ENCODE assay signal across 11 cellular contexts in genomic region chr10:72292223-72292691, GRCh38. TPM values are rescaled to one million over a fixed set of nuclear protein-coding genes. Genes with fewer than 3 reads are reported as not detected.
DNase-seq lines count a peak whose midpoint lies in the region; ATAC-seq lines count a peak whose summit lies in the region.
"Had no signal": no experiment of that assay in that cellular context is flagged by ENCODE, and none has a peak within 500 bp of the region (broad histone marks: within the 10 kb centered on the region; RNA-seq: fewer than 3 reads in every experiment).

No MANE protein-coding gene starts in this region.

- H3K9me3 ChIP-seq in right cardiac atrium (ENCODE audit: control insufficient read depth, low read length) = no peaks in the 10 kb centered on the region

- H3K27me3 ChIP-seq in right cardiac atrium (ENCODE audit: control insufficient read depth, insufficient read depth) = no peaks in the 10 kb centered on the region

- no peak for ATAC-seq in right cardiac atrium
- no peak for ATAC-seq in left ventricle myocardium superior
- ATAC-seq in memory B cell (ENCODE audit: low read depth) = no peak
- no peak for ATAC-seq in HG03108 (IDR thresholded peaks at IDR 0.05; ENCODE audit: unreplicated experiment)
- ATAC-seq in HG03442 (IDR thresholded peaks at IDR 0.05; ENCODE audit: unreplicated experiment) = no peak

- intact Hi-C loops in right cardiac atrium (cut with DNase I) = no loop called here
- intact Hi-C loops in left ventricle myocardium superior (cut with micrococcal nuclease) = no loop called here

- H3K27me3 Mint-ChIP-seq in memory B cell = no peaks in the 10 kb centered on the region

- H3K9me3 Mint-ChIP-seq in memory B cell = no peaks in the 10 kb centered on the region

- H3K4me1 ChIP-seq in right cardiac atrium (ENCODE audit: control insufficient read depth, insufficient read depth, low read length) = no peaks in the 10 kb centered on the region

- H3K4me1 Mint-ChIP-seq in memory B cell = peaks cover 18% of the 10 kb centered on the region

- H3K36me3 Mint-ChIP-seq in memory B cell = no peaks in the 10 kb centered on the region

- peak overlapping the region; percentile 65 for H3K27ac Mint-ChIP-seq in memory B cell

- 77% methylated on average over 6 of the region's 6 CpGs for WGBS in right cardiac atrium

- no peak overlapping the region for H3K27ac ChIP-seq in right cardiac atrium (ENCODE audit: low read length)
- H3K27ac ChIP-seq: VCaP had no signal

- no peak overlapping the region for H3K4me3 ChIP-seq in right cardiac atrium (ENCODE audit: low read length)

- no peak overlapping the region for H3K4me3 Mint-ChIP-seq in memory B cell

- peak in 2 of 3 donors; percentile 9 to 16 for DNase-seq in right cardiac atrium
- no peak for DNase-seq in left ventricle myocardium superior
- DNase-seq in activated T-cell treated with anti-CD3 and anti-CD28 coated beads, Interleukin-2, amount 50 U/mL, for 48 hours = peak; percentile 76 to 83
- DNase-seq in memory B cell (ENCODE audit: low spot score in 2 of 2) = no peak
- DNase-seq in ureter (ENCODE audit: low spot score) = peak; percentile 82
- no peak for DNase-seq in HuH-7.5 (ENCODE audit: low spot score)
- DNase-seq: mesendoderm, NCI-H2081 treated with DMSO at 0.1 percent for 48 hours had no signal

RNA-seq across cellular contexts. Expression of gene DDIT4, which starts 18.5 kb away (rescaled TPM):
- total RNA-seq in right cardiac atrium (100 to 1,000 TPM in 1 of 4 donors, 10 to 100 TPM in 3; 33.0 to 113 (median 76.5) TPM), left ventricle myocardium superior (64.2 TPM), ureter (525 TPM)
- polyA plus RNA-seq in right cardiac atrium = 53.6 TPM

Comparison
In these comparisons a context has a peak if more than half of its experiments do, and no peak if none do; other contexts are left out.
1. DNase-seq: peak in right cardiac atrium (2 of 3), activated T-cell treated with anti-CD3 and anti-CD28 coated beads, Interleukin-2, amount 50 U/mL, for 48 hours (2 of 2) and ureter (single experiment); none in left ventricle myocardium superior (single experiment), memory B cell (0 of 2) and HuH-7.5 (single experiment).